In genomic region chr16:47026492-47026891, GRCh38 we compare ENCODE assay signal across 18 cellular contexts.
"Had no signal": no experiment of that assay in that cellular context is flagged by ENCODE, and none has a peak within 500 bp of the region (broad histone marks: within the 10 kb centered on the region; RNA-seq: fewer than 3 reads in every experiment).

No MANE protein-coding gene starts in this region.

- FAIRE-seq: colon, kidney had no signal

- H3K4me1 ChIP-seq: esophagus squamous epithelium, lower lobe of right lung, sigmoid colon had no signal

- H3K27me3 ChIP-seq: esophagus squamous epithelium, neutrophil, sigmoid colon had no signal

- H3K27ac Mint-ChIP-seq: dendritic cell treated with granulocyte-macrophage colony-stimulating factor and Interleukin-4, amounts not matched to agents 40 ng/mL and 50 ng/mL, for 4 days; effector memory CD8-positive, alpha-beta T cell; memory B cell; natural killer cell treated with Interleukin-12 subunit alpha and Interleukin-12 subunit beta and Interleukin-15 and Interleukin-18, amount 100 ng/mL, for 72 hours had no signal

- H3K4me3 ChIP-seq: esophagus squamous epithelium, left ventricle myocardium inferior, lower lobe of right lung, sigmoid colon, skin epidermis had no signal

- H3K36me3 ChIP-seq: esophagus squamous epithelium, left ventricle myocardium inferior, lower lobe of right lung, neutrophil, sigmoid colon had no signal

- H3K36me3 Mint-ChIP-seq: memory B cell; natural killer cell treated with Interleukin-12 subunit alpha and Interleukin-12 subunit beta and Interleukin-15 and Interleukin-18, amount 100 ng/mL, for 72 hours had no signal

- H3K27ac ChIP-seq: esophagus squamous epithelium, left ventricle myocardium inferior, lower lobe of right lung, neutrophil, sigmoid colon, skin epidermis had no signal

- H3K9me3 ChIP-seq: esophagus squamous epithelium, left ventricle myocardium inferior, lower lobe of right lung, neutrophil, sigmoid colon had no signal

- H3K4me3 Mint-ChIP-seq: dendritic cell treated with granulocyte-macrophage colony-stimulating factor and Interleukin-4, amounts not matched to agents 40 ng/mL and 50 ng/mL, for 4 days; effector memory CD8-positive, alpha-beta T cell; memory B cell; natural killer cell treated with Interleukin-12 subunit alpha and Interleukin-12 subunit beta and Interleukin-15 and Interleukin-18, amount 100 ng/mL, for 72 hours had no signal

- H3K27me3 Mint-ChIP-seq: dendritic cell treated with granulocyte-macrophage colony-stimulating factor and Interleukin-4, amounts not matched to agents 40 ng/mL and 50 ng/mL, for 4 days; memory B cell had no signal

- DNase-seq: effector memory CD8-positive, alpha-beta T cell; esophagus squamous epithelium; kidney; left cardiac atrium; left ventricle myocardium inferior; lower lobe of right lung; midbrain; sigmoid colon; stimulated activated CD4-positive, alpha-beta T cell treated with anti-CD3 and anti-CD28 coated beads, Interleukin-12 subunit alpha, Interleukin-12 subunit beta, amount 100 ng/mL, for 4 hours; stimulated activated CD4-positive, alpha-beta T cell treated with anti-CD3 and anti-CD28 coated beads, Interleukin-2, amount 100 ng/mL, for 48 hours; stimulated activated naive CD4-positive, alpha-beta T cell treated with Interleukin-2 at 50 U/mL for 16 hours; trophoblast cell had no signal

- H3K9me3 Mint-ChIP-seq: dendritic cell treated with granulocyte-macrophage colony-stimulating factor and Interleukin-4, amounts not matched to agents 40 ng/mL and 50 ng/mL, for 4 days; effector memory CD8-positive, alpha-beta T cell; memory B cell; natural killer cell treated with Interleukin-12 subunit alpha and Interleukin-12 subunit beta and Interleukin-15 and Interleukin-18, amount 100 ng/mL, for 72 hours had no signal

- ATAC-seq: effector memory CD8-positive, alpha-beta T cell; left cardiac atrium; lower lobe of right lung had no signal
